In the genomic region with DNA sequence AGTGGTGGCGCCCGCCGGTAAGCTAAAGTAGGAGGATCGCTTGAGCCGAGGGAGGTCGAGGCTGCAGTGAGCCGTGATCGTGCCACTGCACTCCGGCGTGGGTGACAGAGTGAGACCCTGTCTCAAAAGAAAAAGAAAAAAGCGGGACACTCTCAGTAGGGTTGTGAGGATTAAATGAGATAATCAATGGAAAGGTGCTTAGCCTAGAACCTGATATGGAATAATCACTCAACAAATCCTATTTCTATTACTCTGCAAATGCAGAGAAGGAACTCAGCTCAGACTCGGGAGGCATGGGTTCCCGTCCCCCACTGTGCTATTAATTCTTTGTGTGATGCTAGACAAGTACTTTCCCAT, we compare ENCODE assay signal across 8 cellular contexts. TPM values are rescaled to one million over a fixed set of nuclear protein-coding genes. Genes with fewer than 3 reads are reported as not detected.
DNase-seq lines count a peak whose midpoint lies in the region; ATAC-seq and TF ChIP-seq lines count a peak whose summit lies in the region.

No MANE protein-coding gene starts in this region.

- H3K27ac Mint-ChIP-seq in natural killer cell, result peak overlapping the region; percentile 84 to 97

- BruUV-seq in A673 (replicated peaks; lab: Mats Ljungman, UMichigan), result no TSS peak

- TF ChIP-seq CTCF in A673 (conservative IDR thresholded peaks at IDR 0.05; ENCODE audit: low read depth, low read length), result no peak
- no peak for TF ChIP-seq CTCF in natural killer cell (IDR thresholded peaks at IDR 0.05)

- H3K9me3 Mint-ChIP-seq in natural killer cell, result no peaks in the 10 kb centered on the region

- H3K4me1 ChIP-seq in A673 (ENCODE audit: insufficient read depth, low read length, poor library complexity, severe bottlenecking) (peaks cover 32% of the 10 kb centered on the region), HUES6 (ENCODE audit: control insufficient read depth, insufficient read depth, low read length) (peaks cover 14% of the 10 kb centered on the region; the same call in 1 of the 2 replicates), duodenal mucosa (ENCODE audit: control insufficient read depth in 1 of 2, insufficient read depth in 2 of 2, low read length in 2 of 2) (peaks cover 19 to 38% of the 10 kb centered on the region in 2 donors)

- POLR2A ChIA-PET in A673 (lab: Charles Lee; ENCODE audit: low non-redundant PET), result interaction anchor here (0.6 kb wide), 2 partner anchors 14 to 62 kb away, joined by 4 to 11 read pairs; no protein-coding TSS in a partner anchor

- H3K27ac ChIP-seq in A673 (ENCODE audit: low read depth, low read length, poor library complexity, severe bottlenecking), result peak overlapping the region; percentile 62
- no peak overlapping the region for H3K27ac ChIP-seq in HUES6 (ENCODE audit: low read depth, low read length)
- no peak overlapping the region for H3K27ac ChIP-seq in duodenal mucosa (ENCODE audit: low read depth, low read length)

- peaks cover 38 to 48% of the 10 kb centered on the region in 2 donors for H3K4me1 Mint-ChIP-seq in natural killer cell

- H3K4me3 ChIP-seq in A673 (ENCODE audit: low read depth, low read length, poor library complexity, severe bottlenecking) (no peak overlapping the region), HUES6 (ENCODE audit: low read depth, low read length) (peak overlapping the region; percentile 99), duodenal mucosa (ENCODE audit: low read depth in 1 of 2, low read length in 2 of 2) (peak overlapping the region; percentile 53 to 91)

- ATAC-seq in natural killer cell (no peak), SK-N-SH treated with all-trans-retinoic acid at 6 μM for 48 hours (no peak)

- intact Hi-C loops in A673 (cut with micrococcal nuclease; ENCODE audit: unreplicated experiment), result loop anchor here (5.0 kb wide), 1 partner anchor 42 kb away; no protein-coding TSS in a partner anchor
- intact Hi-C loops in natural killer cell (cut with micrococcal nuclease), result loop anchor here (2.0 kb wide), 1 partner anchor 16 kb away; no protein-coding TSS in a partner anchor
- intact Hi-C loops in posterior cingulate gyrus (cut with DNase I), result no loop called here

- no peaks in the 10 kb centered on the region for H3K36me3 Mint-ChIP-seq in natural killer cell

- CTCF ChIA-PET in A673 (lab: Charles Lee), result interaction anchor here (0.7 to 1.7 kb wide), 4 partner anchors 10 to 466 kb away, joined by 5 to 10 read pairs (median 7); no protein-coding TSS in a partner anchor

- H3K27me3 ChIP-seq in A673 (replicated peaks; ENCODE audit: insufficient read depth, low read depth, low read length, poor library complexity) (no peaks in the 10 kb centered on the region), HUES6 (ENCODE audit: control insufficient read depth, insufficient read depth, low read length) (no peaks in the 10 kb centered on the region), duodenal mucosa (ENCODE audit: control insufficient read depth in 1 of 2, insufficient read depth in 2 of 2, low read length in 2 of 2) (no peaks in the 10 kb centered on the region)

- H3K27me3 Mint-ChIP-seq in natural killer cell (ENCODE audit: low read depth in 2 of 2), result no peaks in the 10 kb centered on the region

- DNase-seq in A673 (ENCODE audit: low spot score) (no peak), natural killer cell (no peak), COLO668 (lab: John Stamatoyannopoulos, UW; ENCODE audit: unreplicated experiment) (no peak), T1000 (lab: John Stamatoyannopoulos, UW) (no peak), posterior cingulate gyrus (no peak)

- peak overlapping the region; percentile 97 for H3K4me3 Mint-ChIP-seq in natural killer cell

- H3K36me3 ChIP-seq in A673 (ENCODE audit: insufficient read depth, low read length, poor library complexity, severe bottlenecking), result no peaks in the 10 kb centered on the region
- H3K36me3 ChIP-seq in HUES6 (ENCODE audit: control insufficient read depth, insufficient read depth, low read length), result no peaks in the 10 kb centered on the region
- no peaks in the 10 kb centered on the region for H3K36me3 ChIP-seq in duodenal mucosa (ENCODE audit: control insufficient read depth in 1 of 2, insufficient read depth in 2 of 2, low read length in 2 of 2)

- H3K9ac ChIP-seq in HUES6 (ENCODE audit: low read length) (peak overlapping the region; percentile 32), duodenal mucosa (ENCODE audit: low read depth in 1 of 2, low read length in 2 of 2) (no peak overlapping the region)

- no peaks in the 10 kb centered on the region for H3K9me3 ChIP-seq in A673 (ENCODE audit: low read depth, low read length, poor library complexity, severe bottlenecking)
- H3K9me3 ChIP-seq in HUES6 (ENCODE audit: control insufficient read depth, insufficient read depth, low read depth, low read length), result no peaks in the 10 kb centered on the region
- no peaks in the 10 kb centered on the region for H3K9me3 ChIP-seq in duodenal mucosa (ENCODE audit: control insufficient read depth in 1 of 2, low read length in 2 of 2)

TF ChIP-seq in SK-N-SH treated with all-trans-retinoic acid at 6 μM for 48 hours, 23 proteins besides CTCF, POLR2A, EP300 and RAD21:
- TF ChIP-seq ESRRG (CRISPR knock-in tag; IDR thresholded peaks at IDR 0.05), result no peak

RNA-seq across cellular contexts. Expression of a gene that starts 0.5 kb away (rescaled TPM):
- total RNA-seq in A673 (2021) (32.6 and 34.9 TPM in 2 replicates), natural killer cell (10 to 100 TPM; 37.0 to 49.4 (median 39.6) TPM)

RNA-seq across cellular contexts. Expression of a gene that starts 48.1 kb away (rescaled TPM):
- 0.13 and 0.20 TPM in 2 replicates for total RNA-seq in A673 (2021)
- total RNA-seq in natural killer cell, result not detected
